ENCODE assay signal across 9 cellular contexts in genomic region chr17:64056269-64057005, GRCh38. TPM values are rescaled to one million over a fixed set of nuclear protein-coding genes. Genes with fewer than 3 reads are reported as not detected.
DNase-seq lines count a peak whose midpoint lies in the region; ATAC-seq and TF ChIP-seq lines count a peak whose summit lies in the region.
"Had no signal": no experiment of that assay in that cellular context is flagged by ENCODE, and none has a peak within 500 bp of the region (broad histone marks: within the 10 kb centered on the region; RNA-seq: fewer than 3 reads in every experiment).

No MANE protein-coding gene starts in this region.

- no peak for TF ChIP-seq EP300 in stomach (IDR thresholded peaks at IDR 0.05)

- DNase-seq in CD4-positive, CD25-positive, alpha-beta regulatory T cell, result peak in 1 of 3 donors; percentile 14
- DNase-seq in activated CD4-positive, alpha-beta memory T cell treated with anti-CD3 and anti-CD28 coated beads, Interleukin-2, amount 10 ng/mL, durations not matched to agents 7 days and 5 days, result no peak
- no peak for DNase-seq in NCI-H1694 treated with DMSO at 0.1 percent for 48 hours (lab: John Stamatoyannopoulos, UW)
- DNase-seq in cortex of kidney (lab: John Stamatoyannopoulos, UW), result no peak
- no peak for DNase-seq in stomach
- no peak for DNase-seq in activated CD4-positive, CD25-positive, alpha-beta regulatory T cell treated with anti-CD3 and anti-CD28 coated beads, Interleukin-2, amount 50 U/mL, for 72 hours

- no peaks in the 10 kb centered on the region for H3K9me3 ChIP-seq in CD4-positive, CD25-positive, alpha-beta regulatory T cell (ENCODE audit: control insufficient read depth in 2 of 2, low read length in 2 of 2)
- no peaks in the 10 kb centered on the region for H3K9me3 ChIP-seq in stomach
- H3K9me3 ChIP-seq: SJSA1 had no signal

- POLR2A ChIA-PET in activated CD4-positive, alpha-beta memory T cell treated with anti-CD3 and anti-CD28 coated beads, Interleukin-2, amount 10 ng/mL, durations not matched to agents 7 days and 5 days (lab: Charles Lee), result interaction anchor here (0.6 to 1.8 kb wide), 15 partner anchors 9 to 450 kb away, joined by 3 to 8 read pairs (median 3); partner anchors contain the start of genes CEP95, DDX5, ERN1 and ICAM2

- no peaks in the 10 kb centered on the region for H3K27me3 ChIP-seq in CD4-positive, CD25-positive, alpha-beta regulatory T cell (ENCODE audit: control insufficient read depth, insufficient read depth, low read length)
- no peaks in the 10 kb centered on the region for H3K27me3 ChIP-seq in stomach
- H3K27me3 ChIP-seq: SJSA1 had no signal

- TF ChIP-seq CTCF in stomach (IDR thresholded peaks at IDR 0.05), result no peak

- no peak for TF ChIP-seq POLR2A in stomach (IDR thresholded peaks at IDR 0.05)

- H3K4me3 Mint-ChIP-seq in CD4-positive, CD25-positive, alpha-beta regulatory T cell, result peak overlapping the region in 1 of 4 donors; percentile 62
- no peak overlapping the region for H3K4me3 Mint-ChIP-seq in activated CD4-positive, alpha-beta memory T cell treated with anti-CD3 and anti-CD28 coated beads, Interleukin-2, amount 10 ng/mL, durations not matched to agents 7 days and 5 days

- H3K36me3 Mint-ChIP-seq in CD4-positive, CD25-positive, alpha-beta regulatory T cell, result peaks cover 67% of the 10 kb centered on the region
- peaks cover 99% of the 10 kb centered on the region for H3K36me3 Mint-ChIP-seq in activated CD4-positive, alpha-beta memory T cell treated with anti-CD3 and anti-CD28 coated beads, Interleukin-2, amount 10 ng/mL, durations not matched to agents 7 days and 5 days (ENCODE audit: low read depth)

- peak overlapping the region; percentile 3 for H3K4me3 ChIP-seq in CD4-positive, CD25-positive, alpha-beta regulatory T cell (ENCODE audit: low read depth, low read length)
- no peak overlapping the region for H3K4me3 ChIP-seq in stomach
- H3K4me3 ChIP-seq: SJSA1 had no signal

- peak; percentile 13 to 46 for ATAC-seq in CD4-positive, CD25-positive, alpha-beta regulatory T cell (ENCODE audit: low read depth in 2 of 2)
- ATAC-seq in GM19035 (IDR thresholded peaks at IDR 0.05; ENCODE audit: unreplicated experiment) (peak; percentile 66), HG03108 (IDR thresholded peaks at IDR 0.05; ENCODE audit: unreplicated experiment) (peak; percentile 66)

- intact Hi-C loops in stomach (cut with DNase I; ENCODE audit: low total_unique reads), result loop anchor here (10.0 kb wide), 1 partner anchor 78 kb away; the partner anchor contains the start of gene ERN1

- H3K27me3 Mint-ChIP-seq in CD4-positive, CD25-positive, alpha-beta regulatory T cell, result no peaks in the 10 kb centered on the region
- no peaks in the 10 kb centered on the region for H3K27me3 Mint-ChIP-seq in activated CD4-positive, alpha-beta memory T cell treated with anti-CD3 and anti-CD28 coated beads, Interleukin-2, amount 10 ng/mL, durations not matched to agents 7 days and 5 days

- WGBS in stomach, 5 donors, result 59 to 75% (median 70%) methylated on average over 12 of the region's 12 CpGs

- CTCF ChIA-PET in activated CD4-positive, alpha-beta memory T cell treated with anti-CD3 and anti-CD28 coated beads, Interleukin-2, amount 10 ng/mL, durations not matched to agents 7 days and 5 days (lab: Charles Lee), result interaction anchor here (0.8 to 1.5 kb wide), 5 partner anchors 9 to 77 kb away, joined by 3 to 10 read pairs (median 4); partner anchors contain the start of gene ERN1

- H3K9me3 Mint-ChIP-seq in CD4-positive, CD25-positive, alpha-beta regulatory T cell, result no peaks in the 10 kb centered on the region
- H3K9me3 Mint-ChIP-seq in activated CD4-positive, alpha-beta memory T cell treated with anti-CD3 and anti-CD28 coated beads, Interleukin-2, amount 10 ng/mL, durations not matched to agents 7 days and 5 days, result no peaks in the 10 kb centered on the region

- H3K36me3 ChIP-seq in CD4-positive, CD25-positive, alpha-beta regulatory T cell (ENCODE audit: control insufficient read depth, insufficient read depth, low read length), result peaks cover 63% of the 10 kb centered on the region
- H3K36me3 ChIP-seq in stomach, result peaks cover 72 to 99% (median 97%) of the 10 kb centered on the region in 4 donors

- H3K4me1 ChIP-seq in CD4-positive, CD25-positive, alpha-beta regulatory T cell (ENCODE audit: control insufficient read depth, insufficient read depth, low read length, poor library complexity, severe bottlenecking), result peaks cover 22% of the 10 kb centered on the region
- peaks cover 0 to 16% (median 0%) of the 10 kb centered on the region in 4 donors for H3K4me1 ChIP-seq in stomach

- peak overlapping the region; percentile 21 for H3K27ac ChIP-seq in CD4-positive, CD25-positive, alpha-beta regulatory T cell (ENCODE audit: insufficient read depth, low read length, poor library complexity, severe bottlenecking)
- peak overlapping the region in 1 of 5 donors; percentile 56 for H3K27ac ChIP-seq in stomach
- H3K27ac ChIP-seq: SJSA1 had no signal

- peak overlapping the region; percentile 72 to 96 (median 94) for H3K27ac Mint-ChIP-seq in CD4-positive, CD25-positive, alpha-beta regulatory T cell
- peak overlapping the region; percentile 70 for H3K27ac Mint-ChIP-seq in activated CD4-positive, alpha-beta memory T cell treated with anti-CD3 and anti-CD28 coated beads, Interleukin-2, amount 10 ng/mL, durations not matched to agents 7 days and 5 days

- H3K4me1 Mint-ChIP-seq in CD4-positive, CD25-positive, alpha-beta regulatory T cell, result peaks cover 10 to 47% (median 31%) of the 10 kb centered on the region in 4 donors
- H3K4me1 Mint-ChIP-seq in activated CD4-positive, alpha-beta memory T cell treated with anti-CD3 and anti-CD28 coated beads, Interleukin-2, amount 10 ng/mL, durations not matched to agents 7 days and 5 days, result peaks cover 79% of the 10 kb centered on the region

RNA-seq across cellular contexts. Expression of gene ICAM2, which starts 36.0 kb away (rescaled TPM):
- 106 TPM for total RNA-seq in CD4-positive, CD25-positive, alpha-beta regulatory T cell
- polyA plus RNA-seq in CD4-positive, CD25-positive, alpha-beta regulatory T cell, result 100 to 1,000 TPM; 465 to 625 (median 548) TPM
- total RNA-seq in activated CD4-positive, alpha-beta memory T cell treated with anti-CD3 and anti-CD28 coated beads, Interleukin-2, amount 10 ng/mL, durations not matched to agents 7 days and 5 days, result 100 to 1,000 TPM; 118 to 122 TPM
- total RNA-seq in stomach, result 10 to 100 TPM in 1 of 5 donors, 1 to 10 TPM in 2, not detected in 2; 4.7 to 25.3 (median 9.9) TPM
- 10 to 100 TPM in 2 of 3 donors, 1 to 10 TPM in 1; 8.2 to 15.4 (median 11.5) TPM for polyA plus RNA-seq in stomach

RNA-seq across cellular contexts. Expression of gene PRR29, which starts 58.3 kb away (rescaled TPM):
- total RNA-seq in CD4-positive, CD25-positive, alpha-beta regulatory T cell, result 0.52 TPM
- polyA plus RNA-seq in CD4-positive, CD25-positive, alpha-beta regulatory T cell, result 1 to 10 TPM; 3.9 to 6.9 (median 6.2) TPM
- total RNA-seq in activated CD4-positive, alpha-beta memory T cell treated with anti-CD3 and anti-CD28 coated beads, Interleukin-2, amount 10 ng/mL, durations not matched to agents 7 days and 5 days, result 10 to 100 TPM; 12.0 to 15.1 TPM
- total RNA-seq in stomach, result under 1 TPM in 1 of 5 donors, not detected in 4; 0.92 TPM
- under 1 TPM in 2 of 3 donors, not detected in 1; 0.08 to 0.50 TPM for polyA plus RNA-seq in stomach
